Comparison of ENCODE assay signal across 8 cellular contexts in the genomic region with DNA sequence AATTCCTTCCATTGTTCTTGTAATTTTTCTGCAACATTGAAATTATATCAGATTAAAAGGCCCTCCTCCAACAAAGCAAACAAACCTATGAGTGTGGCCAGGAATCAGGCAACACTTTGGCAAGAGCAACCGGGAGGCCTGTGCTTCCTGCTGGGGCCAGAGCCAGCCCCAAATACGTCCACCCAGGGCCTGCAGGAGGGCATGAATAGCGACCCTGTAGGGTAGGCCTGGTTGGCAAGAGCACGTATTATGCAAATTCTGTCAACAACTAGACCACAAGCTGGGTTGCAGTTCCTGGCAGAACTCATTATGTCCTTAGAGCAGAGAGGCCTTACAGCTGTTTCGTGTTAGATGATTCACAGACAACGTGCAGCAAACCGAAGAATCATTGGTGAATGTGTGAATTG. TPM values are rescaled to one million over a fixed set of nuclear protein-coding genes. Genes with fewer than 3 reads are reported as not detected.
DNase-seq lines count a peak whose midpoint lies in the region; ATAC-seq and TF ChIP-seq lines count a peak whose summit lies in the region.

No MANE protein-coding gene starts in this region.

- H3K9me3 Mint-ChIP-seq in activated T-helper 2 cell treated with anti-CD3 and anti-CD28 coated beads, Interferon-gamma antibody, Interleukin-2, Interleukin-4, amounts not matched to agents 10 μg/mL and 5 μg/mL and 100 μg/mL, durations not matched to agents 14 hours and 24 hours and 36 hours, result peaks cover 14% of the 10 kb centered on the region

- intact Hi-C loops in activated T-helper 2 cell treated with anti-CD3 and anti-CD28 coated beads, Interferon-gamma antibody, Interleukin-2, Interleukin-4, amounts not matched to agents 10 μg/mL and 5 μg/mL and 100 μg/mL, durations not matched to agents 14 hours and 24 hours and 36 hours (cut with micrococcal nuclease), result loop anchor here (2.0 kb wide), 1 partner anchor 27 kb away; a partner anchor contains a TSS

- ATAC-seq in GM19467 (IDR thresholded peaks at IDR 0.05; ENCODE audit: unreplicated experiment) (peak; percentile 61), HG03558 (IDR thresholded peaks at IDR 0.05; ENCODE audit: extremely low read depth, unreplicated experiment) (peak; percentile 41), omental fat pad (ENCODE audit: low FRiP score) (peak; percentile 74)

- peaks cover 45% of the 10 kb centered on the region for H3K4me1 Mint-ChIP-seq in activated T-helper 2 cell treated with anti-CD3 and anti-CD28 coated beads, Interferon-gamma antibody, Interleukin-2, Interleukin-4, amounts not matched to agents 10 μg/mL and 5 μg/mL and 100 μg/mL, durations not matched to agents 14 hours and 24 hours and 36 hours (ENCODE audit: low read depth)

- H3K27ac Mint-ChIP-seq in activated T-helper 2 cell treated with anti-CD3 and anti-CD28 coated beads, Interferon-gamma antibody, Interleukin-2, Interleukin-4, amounts not matched to agents 10 μg/mL and 5 μg/mL and 100 μg/mL, durations not matched to agents 14 hours and 24 hours and 36 hours, result peak overlapping the region; percentile 90

- peaks cover 23% of the 10 kb centered on the region for H3K36me3 Mint-ChIP-seq in activated T-helper 2 cell treated with anti-CD3 and anti-CD28 coated beads, Interferon-gamma antibody, Interleukin-2, Interleukin-4, amounts not matched to agents 10 μg/mL and 5 μg/mL and 100 μg/mL, durations not matched to agents 14 hours and 24 hours and 36 hours (ENCODE audit: low read depth)

- no peaks in the 10 kb centered on the region for H3K27me3 Mint-ChIP-seq in activated T-helper 2 cell treated with anti-CD3 and anti-CD28 coated beads, Interferon-gamma antibody, Interleukin-2, Interleukin-4, amounts not matched to agents 10 μg/mL and 5 μg/mL and 100 μg/mL, durations not matched to agents 14 hours and 24 hours and 36 hours (ENCODE audit: low read depth)

- DNase-seq in DMS53 (lab: John Stamatoyannopoulos, UW), result peak; percentile 83
- DNase-seq in NOMO-1 (lab: John Stamatoyannopoulos, UW; ENCODE audit: unreplicated experiment in 2 of 2), result peak; percentile 79 to 91
- peak; percentile 32 for DNase-seq in activated T-helper 2 cell treated with anti-CD3 and anti-CD28 coated beads, Interferon-gamma antibody, Interleukin-2, Interleukin-4, amounts not matched to agents 10 μg/mL and 5 μg/mL and 100 μg/mL, durations not matched to agents 14 hours and 24 hours and 36 hours (ENCODE audit: low spot score)
- DNase-seq in foreskin melanocyte, result peak; percentile 93
- no peak for DNase-seq in omental fat pad (ENCODE audit: low spot score)
- DNase-seq in NCI-H82 (lab: John Stamatoyannopoulos, UW), result no peak

- H3K4me3 Mint-ChIP-seq in activated T-helper 2 cell treated with anti-CD3 and anti-CD28 coated beads, Interferon-gamma antibody, Interleukin-2, Interleukin-4, amounts not matched to agents 10 μg/mL and 5 μg/mL and 100 μg/mL, durations not matched to agents 14 hours and 24 hours and 36 hours (ENCODE audit: low read depth), result no peak overlapping the region

- no peak for TF ChIP-seq CTCF in omental fat pad (IDR thresholded peaks at IDR 0.05)

RNA-seq across cellular contexts. Expression of a gene that starts 26.9 kb away (rescaled TPM):
- total RNA-seq in activated T-helper 2 cell treated with anti-CD3 and anti-CD28 coated beads, Interferon-gamma antibody, Interleukin-2, Interleukin-4, amounts not matched to agents 10 μg/mL and 5 μg/mL and 100 μg/mL, durations not matched to agents 14 hours and 24 hours and 36 hours, result 14.8 and 18.7 TPM in 2 replicates
- total RNA-seq in omental fat pad, result 100 to 1,000 TPM; 325 to 450 (median 349) TPM

RNA-seq across cellular contexts. Expression of a gene that starts 50.7 kb away (rescaled TPM):
- total RNA-seq in activated T-helper 2 cell treated with anti-CD3 and anti-CD28 coated beads, Interferon-gamma antibody, Interleukin-2, Interleukin-4, amounts not matched to agents 10 μg/mL and 5 μg/mL and 100 μg/mL, durations not matched to agents 14 hours and 24 hours and 36 hours, result 145 and 148 TPM in 2 replicates
- total RNA-seq in omental fat pad, result 10 to 100 TPM; 32.5 to 81.3 (median 68.8) TPM

Comparison
In these comparisons a context has a peak if more than half of its experiments do, and no peak if none do; other contexts are left out.
1. DNase-seq: peak in DMS53 (single experiment), NOMO-1 (2 of 2), activated T-helper 2 cell treated with anti-CD3 and anti-CD28 coated beads, Interferon-gamma antibody, Interleukin-2, Interleukin-4, amounts not matched to agents 10 μg/mL and 5 μg/mL and 100 μg/mL, durations not matched to agents 14 hours and 24 hours and 36 hours (single experiment) and foreskin melanocyte (single experiment); none in omental fat pad (single experiment) and NCI-H82 (single experiment).
2. RNA of a gene that starts 26.9 kb away (total RNA-seq): 325 to 450 TPM in omental fat pad; 14.8 to 18.7 TPM in activated T-helper 2 cell treated with anti-CD3 and anti-CD28 coated beads, Interferon-gamma antibody, Interleukin-2, Interleukin-4, amounts not matched to agents 10 μg/mL and 5 μg/mL and 100 μg/mL, durations not matched to agents 14 hours and 24 hours and 36 hours; every median in the first group is over 10 times any median in the second.
3. Peak in every context shown above with its lines, with median percentiles within 50 percentile points of each other: ATAC-seq.